13 cellular contexts compared by ENCODE assay signal in genomic region chr11:22558638-22559037, GRCh38.
A peak's percentile ranks its signal among the peaks of the same experiment; 100 is the strongest.
DNase-seq lines count a peak whose midpoint lies in the region.
"Had no signal": no experiment of that assay in that cellular context is flagged by ENCODE, and none has a peak within 500 bp of the region (broad histone marks: within the 10 kb centered on the region; RNA-seq: fewer than 3 reads in every experiment).

No MANE protein-coding gene starts in this region.

- H3K4me3 ChIP-seq in SJCRH30: no peak overlapping the region
- H3K4me3 ChIP-seq: K562 had no signal

- H3K27me3 ChIP-seq in SJCRH30: no peaks in the 10 kb centered on the region

- H3K36me3 ChIP-seq in SJCRH30: no peaks in the 10 kb centered on the region

- H3K9me3 ChIP-seq in SJCRH30 (replicated peaks): peaks cover 2% of the 10 kb centered on the region; the same call in 1 of the 2 replicates

- 0 out of 2 replicates have a peak overlapping the region, but pooled peaks have one; percentile 0 for H3K27ac ChIP-seq in SJCRH30
- H3K27ac ChIP-seq in substantia nigra (ENCODE audit: low read depth, low read length, poor library complexity, severe bottlenecking): no peak overlapping the region

- peaks cover 9% of the 10 kb centered on the region for H3K4me1 ChIP-seq in SJCRH30

- DNase-seq in DMS 273 treated with DMSO at 0.1 percent for 48 hours (lab: John Stamatoyannopoulos, UW) (peak; percentile 81), NCI-H1092 treated with DMSO at 0.1 percent for 48 hours (lab: John Stamatoyannopoulos, UW) (peak; percentile 80), SJCRH30 (peak; percentile 35 to 71), iris pigment epithelial cell (ENCODE audit: low read depth) (peak; percentile 5), substantia nigra (lab: John Stamatoyannopoulos, UW) (no peak), dermis blood vessel endothelial cell (no peak), HT-29 (ENCODE audit: low spot score) (no peak), SHP77 (lab: John Stamatoyannopoulos, UW) (no peak)
- DNase-seq: NCI-H2029 treated with DMSO at 0.1 percent for 48 hours; right cardiac atrium; RPMI8226; stimulated activated naive CD8-positive, alpha-beta T cell treated with anti-CD3 and anti-CD28 coated beads, Interleukin-15, Interleukin-2, amounts not matched to agents 100 U/mL and 50 U/mL, for 24 hours had no signal

Comparison
In these comparisons a context has a peak if more than half of its experiments do, and no peak if none do; other contexts are left out.
1. DNase-seq: peak in DMS 273 treated with DMSO at 0.1 percent for 48 hours (single experiment), NCI-H1092 treated with DMSO at 0.1 percent for 48 hours (single experiment), SJCRH30 (2 of 2) and iris pigment epithelial cell (single experiment); none in substantia nigra (0 of 49), dermis blood vessel endothelial cell (single experiment), HT-29 (single experiment) and SHP77 (0 of 2).